17 cellular contexts compared by ENCODE assay signal in the genomic region with DNA sequence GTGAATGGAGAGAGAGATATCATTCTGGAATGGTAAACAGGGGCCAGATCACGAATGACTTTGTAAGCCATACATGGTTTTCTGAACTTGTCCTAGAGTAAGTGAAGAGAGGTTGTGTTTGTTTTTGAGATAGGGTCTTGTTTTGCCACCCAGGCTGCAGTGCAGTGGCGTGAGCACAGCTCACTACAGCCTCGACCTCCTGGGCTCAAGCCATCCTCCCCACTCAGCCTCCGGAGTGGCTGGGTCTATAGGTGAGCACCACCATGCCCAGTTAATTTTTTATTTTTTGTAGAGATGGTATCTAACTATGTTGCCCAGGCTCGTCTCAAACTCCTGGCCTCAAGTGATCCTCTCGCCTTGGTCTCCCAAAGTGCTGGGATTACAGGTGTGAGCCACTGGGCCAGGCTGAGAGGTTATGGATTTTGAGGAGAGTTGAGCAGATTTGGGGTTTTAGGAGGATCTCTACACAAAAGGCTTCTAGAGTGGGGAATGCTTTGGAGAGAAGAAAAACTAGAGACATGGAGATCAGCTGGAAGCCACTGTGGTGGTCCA. TPM values are rescaled to one million over a fixed set of nuclear protein-coding genes. Genes with fewer than 3 reads are reported as not detected.
A peak's percentile ranks its signal among the peaks of the same experiment; 100 is the strongest.
DNase-seq lines count a peak whose midpoint lies in the region; ATAC-seq and TF ChIP-seq lines count a peak whose summit lies in the region.
"Had no signal": no experiment of that assay in that cellular context is flagged by ENCODE, and none has a peak within 500 bp of the region (broad histone marks: within the 10 kb centered on the region; RNA-seq: fewer than 3 reads in every experiment).

No MANE protein-coding gene starts in this region.

- H2BK12ac ChIP-seq in mesenchymal stem cell (ENCODE audit: low read length in 2 of 2), result peak overlapping the region in 1 of 2 experiments; percentile 84

- intact Hi-C loops in HCT116 (cut with micrococcal nuclease), result loop anchor here (1.0 to 2.0 kb wide), 2 partner anchors 20 to 31 kb away; a partner anchor contains a TSS
- intact Hi-C loops in MCF 10A (cut with micrococcal nuclease), result no loop called here
- intact Hi-C loops in vagina (cut with DNase I), result no loop called here

- RAD21 ChIA-PET in HCT116 (lab: Charles Lee; ENCODE audit: low non-redundant PET in 1 of 2, low total read pairs in 2 of 2, uncharacterized antibody in 2 of 2, unreplicated experiment in 2 of 2), result interaction anchor here in 1 of 2 experiments (0.7 to 1.3 kb wide), 2 partner anchors 30 to 35 kb away, joined by 4 to 5 read pairs; no protein-coding TSS in a partner anchor

- peak overlapping the region; percentile 95 for H2AK5ac ChIP-seq in mesenchymal stem cell (ENCODE audit: low read length, severe bottlenecking)

- 78% methylated on average over 6 of the region's 6 CpGs for WGBS in mesenchymal stem cell

- H3K23ac ChIP-seq in mesenchymal stem cell (ENCODE audit: low read length in 2 of 2), result peak overlapping the region in 1 of 2 experiments; percentile 78

- no peaks in the 10 kb centered on the region; the same call in 1 of the 2 replicates for H3K79me2 ChIP-seq in HCT116 (ENCODE audit: insufficient read depth, low read length)

- peak overlapping the region; percentile 73 for H3K9ac ChIP-seq in HCT116 (ENCODE audit: low read length)
- H3K9ac ChIP-seq in mesenchymal stem cell (ENCODE audit: low read length), result no peak overlapping the region
- H3K9ac ChIP-seq: BLaER1 had no signal

- BruUV-seq in HCT116 (replicated peaks; lab: Mats Ljungman, UMichigan), result TSS peak; percentile 83
- BruUV-seq in MCF 10A (replicated peaks; lab: Mats Ljungman, UMichigan), result no TSS peak

- TF ChIP-seq CTCF in HCT116 (IDR thresholded peaks at IDR 0.05 in 2 of 3, conservative IDR thresholded peaks at IDR 0.05 in 1 of 3; ENCODE audit: borderline replicate concordance in 1 of 3, insufficient read depth in 1 of 3, low read depth in 2 of 3, low read length in 2 of 3), result no peak
- TF ChIP-seq CTCF in MCF 10A (IDR thresholded peaks at IDR 0.05; ENCODE audit: unreplicated experiment), result no peak
- TF ChIP-seq CTCF in type B pancreatic cell (conservative IDR thresholded peaks at IDR 0.05), result no peak
- TF ChIP-seq CTCF in vagina (IDR thresholded peaks at IDR 0.05), result no peak

- H3K27me3 Mint-ChIP-seq in MCF 10A (ENCODE audit: insufficient read depth, unreplicated experiment) (no peaks in the 10 kb centered on the region), type B pancreatic cell (no peaks in the 10 kb centered on the region)

- H3K36me3 ChIP-seq in HCT116 (ENCODE audit: control insufficient read depth in 1 of 2, insufficient read depth in 2 of 2, low read length in 2 of 2) (no peaks in the 10 kb centered on the region), mesenchymal stem cell (ENCODE audit: control insufficient read depth in 1 of 2, insufficient read depth in 2 of 2, low read depth in 1 of 2, low read length in 2 of 2) (peaks cover 0 to 2% of the 10 kb centered on the region in 2 experiments), vagina (no peaks in the 10 kb centered on the region)
- H3K36me3 ChIP-seq: BLaER1 had no signal

- H3K27ac ChIP-seq in HCT116 (ENCODE audit: low read depth, low read length) (peak overlapping the region; percentile 88), mesenchymal stem cell (ENCODE audit: low read length, poor library complexity, severe bottlenecking) (peak overlapping the region; percentile 87), vagina (no peak overlapping the region)
- H3K27ac ChIP-seq: BLaER1 had no signal

- H4K20me1 ChIP-seq in HCT116 (ENCODE audit: insufficient read depth), result no peaks in the 10 kb centered on the region
- H4K20me1 ChIP-seq: BLaER1 had no signal

- peak overlapping the region; percentile 24 to 42 for H3K4me3 ChIP-seq in HCT116 (replicated peaks in 1 of 2; ENCODE audit: low read depth in 1 of 2, low read length in 2 of 2)
- no peak overlapping the region for H3K4me3 ChIP-seq in mesenchymal stem cell (ENCODE audit: insufficient read depth in 1 of 2, low read depth in 1 of 2, low read length in 2 of 2)
- H3K4me3 ChIP-seq in vagina, result no peak overlapping the region
- H3K4me3 ChIP-seq: BLaER1, lung had no signal

- H3K14ac ChIP-seq in mesenchymal stem cell (ENCODE audit: low read length in 2 of 2), result peak overlapping the region in 1 of 2 experiments; percentile 74

- H4K91ac ChIP-seq in mesenchymal stem cell (ENCODE audit: low read length), result peak overlapping the region; percentile 64

- H2BK15ac ChIP-seq in mesenchymal stem cell (ENCODE audit: low read depth, poor library complexity, severe bottlenecking), result no peak overlapping the region

- H3K27me3 ChIP-seq in HCT116 (ENCODE audit: insufficient read depth, low read length) (no peaks in the 10 kb centered on the region), mesenchymal stem cell (ENCODE audit: control insufficient read depth in 1 of 2, insufficient read depth in 1 of 2, low read length in 2 of 2) (no peaks in the 10 kb centered on the region), vagina (no peaks in the 10 kb centered on the region)
- H3K27me3 ChIP-seq: BLaER1 had no signal

- peaks cover 62 to 85% of the 10 kb centered on the region in 2 experiments for H3K4me1 ChIP-seq in HCT116 (ENCODE audit: control insufficient read depth in 1 of 2, insufficient read depth in 2 of 2, low read length in 2 of 2)
- H3K4me1 ChIP-seq in mesenchymal stem cell (ENCODE audit: control insufficient read depth, insufficient read depth, low read depth, low read length), result peaks cover 23% of the 10 kb centered on the region
- H3K4me1 ChIP-seq in vagina, result peaks cover 11% of the 10 kb centered on the region

- H3K4me2 ChIP-seq in HCT116 (ENCODE audit: low read length) (peak overlapping the region; percentile 69), mesenchymal stem cell (ENCODE audit: low read length, poor library complexity, severe bottlenecking) (no peak overlapping the region)
- H3K4me2 ChIP-seq: BLaER1 had no signal

- H3K36me3 Mint-ChIP-seq in MCF 10A (ENCODE audit: insufficient read depth, unreplicated experiment) (no peaks in the 10 kb centered on the region), type B pancreatic cell (peaks cover 31% of the 10 kb centered on the region)

- H2AFZ ChIP-seq in HCT116 (ENCODE audit: low read depth, low read length, poor library complexity, severe bottlenecking), result no peak overlapping the region
- no peak overlapping the region for H2AFZ ChIP-seq in mesenchymal stem cell (ENCODE audit: low read depth, low read length)

- H3K9me3 ChIP-seq in HCT116 (ENCODE audit: control insufficient read depth in 1 of 2, insufficient read depth in 1 of 2, low read depth in 1 of 2, low read length in 2 of 2), result no peaks in the 10 kb centered on the region
- H3K9me3 ChIP-seq in mesenchymal stem cell (ENCODE audit: control insufficient read depth, low read length), result peaks cover 5% of the 10 kb centered on the region
- no peaks in the 10 kb centered on the region for H3K9me3 ChIP-seq in vagina
- H3K9me3 ChIP-seq: BLaER1 had no signal

- H3K27ac Mint-ChIP-seq in MCF 10A (ENCODE audit: low read depth, unreplicated experiment) (peak overlapping the region; percentile 77), type B pancreatic cell (peak overlapping the region; percentile 96)

- CTCF ChIA-PET in HCT116 (lab: Charles Lee) (interaction anchor here (1.6 to 4.4 kb wide), 2 partner anchors 34 to 82 kb away, joined by 3 to 18 read pairs; no protein-coding TSS in a partner anchor), MCF 10A (lab: Yijun Ruan, JAX) (interaction anchor here (0.8 to 1.1 kb wide), 3 partner anchors 14 to 35 kb away, joined by 3 to 7 read pairs (median 5); a partner anchor contains a TSS)

- H3K4me1 Mint-ChIP-seq in MCF 10A (ENCODE audit: insufficient read depth, unreplicated experiment), result peaks cover 28% of the 10 kb centered on the region
- peaks cover 22% of the 10 kb centered on the region for H3K4me1 Mint-ChIP-seq in type B pancreatic cell (ENCODE audit: unreplicated experiment)

- TF ChIP-seq RAD21 in HCT116 (IDR thresholded peaks at IDR 0.05; ENCODE audit: low read depth), result no peak

- peak overlapping the region; percentile 57 to 70 for H3K4ac ChIP-seq in mesenchymal stem cell (ENCODE audit: low read depth in 1 of 2, low read length in 2 of 2)

- H3K18ac ChIP-seq in mesenchymal stem cell (ENCODE audit: low read depth in 1 of 2, low read length in 2 of 2), result peak overlapping the region; percentile 61 to 69

- H3K4me3 Mint-ChIP-seq in MCF 10A (ENCODE audit: unreplicated experiment), result no peak overlapping the region
- peak overlapping the region; percentile 46 for H3K4me3 Mint-ChIP-seq in type B pancreatic cell
- H3K4me3 Mint-ChIP-seq: neural crest cell had no signal

- peaks cover 5% of the 10 kb centered on the region for H3K9me3 Mint-ChIP-seq in MCF 10A (ENCODE audit: unreplicated experiment)
- peaks cover 5% of the 10 kb centered on the region for H3K9me3 Mint-ChIP-seq in type B pancreatic cell
- H3K9me3 Mint-ChIP-seq: neural crest cell had no signal

- H3K9me2 ChIP-seq in HCT116 (ENCODE audit: insufficient read depth), result no peaks in the 10 kb centered on the region

- TF ChIP-seq POLR2A in HCT116 (IDR thresholded peaks at IDR 0.05; ENCODE audit: borderline replicate concordance, extremely low read depth, insufficient read depth, insufficient read length), result no peak
- no peak for TF ChIP-seq POLR2A in vagina (IDR thresholded peaks at IDR 0.05)

- H3K79me1 ChIP-seq in mesenchymal stem cell (replicated peaks; ENCODE audit: low read length, poor library complexity, severe bottlenecking), result no peaks in the 10 kb centered on the region

- POLR2A ChIA-PET in HCT116 (lab: Charles Lee), result interaction anchor here (1.2 to 4.5 kb wide), 9 partner anchors 9 to 58 kb away, joined by 3 to 56 read pairs (median 9); a partner anchor contains a TSS
- POLR2A ChIA-PET in MCF 10A (lab: Yijun Ruan, JAX), result interaction anchor here (1.0 to 2.8 kb wide), 7 partner anchors 9 to 37 kb away, joined by 3 to 20 read pairs (median 5); a partner anchor contains a TSS

- ATAC-seq in HCT116 (no peak), HG03469 (IDR thresholded peaks at IDR 0.05; ENCODE audit: unreplicated experiment) (no peak)

- DNase-seq in HCT116 (ENCODE audit: low read depth, low spot score), result no peak
- DNase-seq in MCF 10A (ENCODE audit: unreplicated experiment), result no peak
- DNase-seq in mesenchymal stem cell, result no peak
- DNase-seq in type B pancreatic cell (ENCODE audit: extremely low spot score, unreplicated experiment), result no peak
- no peak for DNase-seq in vagina (ENCODE audit: extremely low spot score in 2 of 2)
- no peak for DNase-seq in DMS153 treated with DMSO at 0.1 percent for 48 hours (lab: John Stamatoyannopoulos, UW; ENCODE audit: unreplicated experiment)
- DNase-seq: activated CD4-positive, alpha-beta T cell treated with anti-CD3 and anti-CD28 coated beads, Interleukin-2, amount 50 U/mL, for 1 hour; aorta; DMS 273 treated with DMSO at 0.1 percent for 48 hours; GF-D8; Karpas-422; NCI-H2171; NCI-H774 had no signal

- H2BK120ac ChIP-seq in mesenchymal stem cell (ENCODE audit: low read depth, low read length), result peak overlapping the region; percentile 35

- H2BK5ac ChIP-seq in mesenchymal stem cell (ENCODE audit: low read depth, low read length, poor library complexity, severe bottlenecking), result peak overlapping the region; percentile 84

- H4K8ac ChIP-seq in mesenchymal stem cell (ENCODE audit: low read length), result peak overlapping the region; percentile 74

RNA-seq across cellular contexts. Expression of a gene that starts 19.7 kb away (rescaled TPM):
- total RNA-seq in HCT116 (2021; ENCODE audit: unreplicated experiment), result 305 TPM
- 200 and 379 TPM in 2 replicates for polyA plus RNA-seq in HCT116 (2012)
- 24.1 and 42.1 TPM in 2 replicates for total RNA-seq in MCF 10A (2022)
- 18.3 TPM for polyA plus RNA-seq in mesenchymal stem cell (2013, experiment 1 of 2)
- 18.0 TPM for polyA plus RNA-seq in mesenchymal stem cell (2013, experiment 2 of 2)
- total RNA-seq in type B pancreatic cell (ENCODE audit: low replicate concordance), result 152 and 1,119 TPM in 2 replicates
- 26.8 TPM for total RNA-seq in vagina
- total RNA-seq: neural crest cell had no signal

RNA-seq across cellular contexts. Expression of a gene that starts 58.5 kb away (rescaled TPM):
- total RNA-seq in HCT116 (2021; ENCODE audit: unreplicated experiment) (103 TPM), MCF 10A (2022) (47.0 and 47.7 TPM in 2 replicates), type B pancreatic cell (ENCODE audit: low replicate concordance) (73.0 and 142 TPM in 2 replicates), vagina (42.0 TPM)
- polyA plus RNA-seq in HCT116 (2012), result 47.9 and 52.6 TPM in 2 replicates
- polyA plus RNA-seq in mesenchymal stem cell (2013, experiment 1 of 2), result 36.6 TPM
- 38.5 TPM for polyA plus RNA-seq in mesenchymal stem cell (2013, experiment 2 of 2)

Comparison
In these comparisons a context has a peak if more than half of its experiments do, and no peak if none do; other contexts are left out.
1. H3K4me3 ChIP-seq: peak in HCT116 (2 of 2); none in mesenchymal stem cell (0 of 2) and vagina (0 of 2).